1 cellular context compared by ENCODE assay signal in the genomic region with DNA sequence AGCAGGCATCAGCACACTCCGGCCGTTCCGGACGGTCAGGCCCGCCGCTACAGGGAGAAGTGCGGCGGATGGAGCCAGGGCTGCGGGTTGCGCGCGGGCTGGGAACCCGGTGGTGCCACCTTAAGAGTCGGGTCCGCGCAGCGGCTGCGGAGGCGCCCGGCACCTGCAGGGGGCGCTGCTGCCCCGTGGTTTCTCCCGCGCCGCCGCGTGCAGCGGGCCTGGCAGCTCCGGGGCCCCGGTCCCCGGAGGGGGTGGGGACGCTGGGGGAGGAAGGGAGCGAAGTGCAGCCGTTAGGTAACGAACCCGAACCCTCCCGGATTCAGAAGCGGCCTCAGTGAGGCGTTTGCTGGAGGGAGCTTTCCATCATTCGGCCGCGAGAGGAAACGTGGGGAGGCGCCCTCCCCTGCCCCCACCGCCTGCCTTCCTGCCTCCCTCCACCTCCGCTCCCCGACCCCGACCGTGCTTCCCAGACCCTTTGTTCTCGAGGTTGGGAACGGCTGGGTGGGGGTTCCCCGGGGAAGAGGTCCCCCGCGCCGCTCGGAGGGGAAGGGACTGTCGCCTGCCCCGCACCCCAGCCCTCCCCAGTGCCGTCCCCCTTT.
TF ChIP-seq lines count a peak whose summit lies in the region.

No MANE protein-coding gene starts in this region.

TF ChIP-seq in HEK293, 187 proteins besides CTCF, POLR2A, EP300 and RAD21 (continued from another document and continues in another):
- peak; percentile 94 for TF ChIP-seq ZNF660 (tag by site-specific recombination; IDR thresholded peaks at IDR 0.05)
- no peak; the same call in 1 of the 2 replicates for TF ChIP-seq ZNF76 (tag by site-specific recombination; IDR thresholded peaks at IDR 0.05; ENCODE audit: borderline replicate concordance, low read depth)
- TF ChIP-seq ZNF157 (tag by site-specific recombination; IDR thresholded peaks at IDR 0.05), result no peak
- no peak for TF ChIP-seq GLI4 (tag by site-specific recombination; IDR thresholded peaks at IDR 0.05)
- TF ChIP-seq ZNF18 (tag by site-specific recombination; IDR thresholded peaks at IDR 0.05), result peak; percentile 39; the same call in 1 of the 2 replicates
- TF ChIP-seq ZNF704 (tag by site-specific recombination; IDR thresholded peaks at IDR 0.05), result no peak
- TF ChIP-seq BCL11B (tag by site-specific recombination; IDR thresholded peaks at IDR 0.05; ENCODE audit: low read depth), result peak; percentile 46; the same call in 1 of the 2 replicates
- TF ChIP-seq ZNF324 (tag by site-specific recombination; IDR thresholded peaks at IDR 0.05), result no peak
- no peak for TF ChIP-seq ZNF354C (tag by site-specific recombination; IDR thresholded peaks at IDR 0.05; ENCODE audit: borderline replicate concordance, low read depth)
- no peak for TF ChIP-seq SCRT2 (tag by site-specific recombination; IDR thresholded peaks at IDR 0.05)
- TF ChIP-seq ZNF174 (tag by site-specific recombination; IDR thresholded peaks at IDR 0.05), result no peak
- TF ChIP-seq, protein P1, sequence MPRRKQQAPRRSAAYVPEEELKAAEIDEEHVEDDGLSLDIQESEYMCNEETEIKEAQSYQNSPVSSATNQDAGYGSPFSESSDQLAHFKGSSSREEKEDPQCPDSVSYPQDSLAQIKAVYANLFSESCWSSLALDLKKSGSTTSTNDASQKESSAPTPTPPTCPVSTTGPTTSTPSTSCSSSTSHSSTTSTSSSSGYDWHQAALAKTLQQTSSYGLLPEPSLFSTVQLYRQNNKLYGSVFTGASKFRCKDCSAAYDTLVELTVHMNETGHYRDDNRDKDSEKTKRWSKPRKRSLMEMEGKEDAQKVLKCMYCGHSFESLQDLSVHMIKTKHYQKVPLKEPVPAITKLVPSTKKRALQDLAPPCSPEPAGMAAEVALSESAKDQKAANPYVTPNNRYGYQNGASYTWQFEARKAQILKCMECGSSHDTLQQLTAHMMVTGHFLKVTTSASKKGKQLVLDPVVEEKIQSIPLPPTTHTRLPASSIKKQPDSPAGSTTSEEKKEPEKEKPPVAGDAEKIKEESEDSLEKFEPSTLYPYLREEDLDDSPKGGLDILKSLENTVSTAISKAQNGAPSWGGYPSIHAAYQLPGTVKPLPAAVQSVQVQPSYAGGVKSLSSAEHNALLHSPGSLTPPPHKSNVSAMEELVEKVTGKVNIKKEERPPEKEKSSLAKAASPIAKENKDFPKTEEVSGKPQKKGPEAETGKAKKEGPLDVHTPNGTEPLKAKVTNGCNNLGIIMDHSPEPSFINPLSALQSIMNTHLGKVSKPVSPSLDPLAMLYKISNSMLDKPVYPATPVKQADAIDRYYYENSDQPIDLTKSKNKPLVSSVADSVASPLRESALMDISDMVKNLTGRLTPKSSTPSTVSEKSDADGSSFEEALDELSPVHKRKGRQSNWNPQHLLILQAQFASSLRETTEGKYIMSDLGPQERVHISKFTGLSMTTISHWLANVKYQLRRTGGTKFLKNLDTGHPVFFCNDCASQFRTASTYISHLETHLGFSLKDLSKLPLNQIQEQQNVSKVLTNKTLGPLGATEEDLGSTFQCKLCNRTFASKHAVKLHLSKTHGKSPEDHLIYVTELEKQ (tag by site-specific recombination; IDR thresholded peaks at IDR 0.05; ENCODE audit: borderline replicate concordance), result no peak
- TF ChIP-seq, protein P2, sequence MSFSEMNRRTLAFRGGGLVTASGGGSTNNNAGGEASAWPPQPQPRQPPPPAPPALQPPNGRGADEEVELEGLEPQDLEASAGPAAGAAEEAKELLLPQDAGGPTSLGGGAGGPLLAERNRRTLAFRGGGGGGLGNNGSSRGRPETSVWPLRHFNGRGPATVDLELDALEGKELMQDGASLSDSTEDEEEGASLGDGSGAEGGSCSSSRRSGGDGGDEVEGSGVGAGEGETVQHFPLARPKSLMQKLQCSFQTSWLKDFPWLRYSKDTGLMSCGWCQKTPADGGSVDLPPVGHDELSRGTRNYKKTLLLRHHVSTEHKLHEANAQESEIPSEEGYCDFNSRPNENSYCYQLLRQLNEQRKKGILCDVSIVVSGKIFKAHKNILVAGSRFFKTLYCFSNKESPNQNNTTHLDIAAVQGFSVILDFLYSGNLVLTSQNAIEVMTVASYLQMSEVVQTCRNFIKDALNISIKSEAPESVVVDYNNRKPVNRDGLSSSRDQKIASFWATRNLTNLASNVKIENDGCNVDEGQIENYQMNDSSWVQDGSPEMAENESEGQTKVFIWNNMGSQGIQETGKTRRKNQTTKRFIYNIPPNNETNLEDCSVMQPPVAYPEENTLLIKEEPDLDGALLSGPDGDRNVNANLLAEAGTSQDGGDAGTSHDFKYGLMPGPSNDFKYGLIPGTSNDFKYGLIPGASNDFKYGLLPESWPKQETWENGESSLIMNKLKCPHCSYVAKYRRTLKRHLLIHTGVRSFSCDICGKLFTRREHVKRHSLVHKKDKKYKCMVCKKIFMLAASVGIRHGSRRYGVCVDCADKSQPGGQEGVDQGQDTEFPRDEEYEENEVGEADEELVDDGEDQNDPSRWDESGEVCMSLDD (tag by site-specific recombination; IDR thresholded peaks at IDR 0.05), result peak; percentile 94
- TF ChIP-seq FEZF1 (tag by site-specific recombination; IDR thresholded peaks at IDR 0.05), result no peak
- TF ChIP-seq ZBTB6 (tag by site-specific recombination; IDR thresholded peaks at IDR 0.05), result peak; percentile 33; the same call in 1 of the 2 replicates
- no peak for TF ChIP-seq ZNF214 (tag by site-specific recombination; IDR thresholded peaks at IDR 0.05; ENCODE audit: borderline replicate concordance)
- TF ChIP-seq ZNF654 (tag by site-specific recombination; IDR thresholded peaks at IDR 0.05; ENCODE audit: low read depth), result peak; percentile 38
- TF ChIP-seq ZNF645 (tag by site-specific recombination; IDR thresholded peaks at IDR 0.05), result no peak
- no peak for TF ChIP-seq ZNF701 (tag by site-specific recombination; IDR thresholded peaks at IDR 0.05)
- TF ChIP-seq ZNF10 (tag by site-specific recombination; IDR thresholded peaks at IDR 0.05), result peak; percentile 64; the same call in 1 of the 2 replicates
- no peak for TF ChIP-seq ZNF571 (tag by site-specific recombination; IDR thresholded peaks at IDR 0.05)
- peak; percentile 65 for TF ChIP-seq ZNF366 (tag by site-specific recombination; conservative IDR thresholded peaks at IDR 0.05)
- TF ChIP-seq ZNF423 (tag by site-specific recombination; IDR thresholded peaks at IDR 0.05), result 0 out of 2 replicates have a peak, but pooled peaks have one; percentile 26
- peak; percentile 81; the same call in 1 of the 2 replicates for TF ChIP-seq ZNF184 (tag by site-specific recombination; IDR thresholded peaks at IDR 0.05)
- no peak for TF ChIP-seq YY2 (tag by site-specific recombination; IDR thresholded peaks at IDR 0.05)
- no peak for TF ChIP-seq ZNF350 (tag by site-specific recombination; IDR thresholded peaks at IDR 0.05)
- no peak for TF ChIP-seq ZSCAN4 (tag by site-specific recombination; IDR thresholded peaks at IDR 0.05)
- no peak for TF ChIP-seq ZNF514 (tag by site-specific recombination; IDR thresholded peaks at IDR 0.05)
- TF ChIP-seq ZNF146 (tag by site-specific recombination; IDR thresholded peaks at IDR 0.05), result no peak
- peak; percentile 90 for TF ChIP-seq WT1 (tag by site-specific recombination; IDR thresholded peaks at IDR 0.05)
- TF ChIP-seq ZBTB7A (tag by site-specific recombination; IDR thresholded peaks at IDR 0.05; ENCODE audit: low read depth), result peak; percentile 79; the same call in 1 of the 2 replicates
- TF ChIP-seq HOXD13 (CRISPR knock-in tag; IDR thresholded peaks at IDR 0.05; ENCODE audit: borderline replicate concordance), result no peak
- TF ChIP-seq KLF10 (tag by site-specific recombination; IDR thresholded peaks at IDR 0.05), result peak; percentile 83
- peak; percentile 68; the same call in 1 of the 2 replicates for TF ChIP-seq SP7 (tag by site-specific recombination; IDR thresholded peaks at IDR 0.05)
- no peak for TF ChIP-seq ZNF639 (tag by site-specific recombination; IDR thresholded peaks at IDR 0.05)
- no peak for TF ChIP-seq ZNF677 (tag by site-specific recombination; IDR thresholded peaks at IDR 0.05)
- TF ChIP-seq SALL2 (tag by site-specific recombination; IDR thresholded peaks at IDR 0.05; ENCODE audit: borderline replicate concordance), result no peak
